In genomic region chr14:68931474-68932051, GRCh38 we compare ENCODE assay signal across 19 cellular contexts. TPM values are rescaled to one million over a fixed set of nuclear protein-coding genes. Genes with fewer than 3 reads are reported as not detected.
DNase-seq lines count a peak whose midpoint lies in the region; ATAC-seq, FAIRE-seq and TF ChIP-seq lines count a peak whose summit lies in the region.
"Had no signal": no experiment of that assay in that cellular context is flagged by ENCODE, and none has a peak within 500 bp of the region (broad histone marks: within the 10 kb centered on the region; RNA-seq: fewer than 3 reads in every experiment).

No MANE protein-coding gene starts in this region.

- in situ Hi-C loops in brain microvascular endothelial cell (cut with HindIII; ENCODE audit: low pct_ligation_motif_present, low sequenced_read_pairs): no loop called here
- in situ Hi-C loops in G401 (cut with HindIII; ENCODE audit: low sequenced_read_pairs): no loop called here

- H3K36me3 Mint-ChIP-seq in neural progenitor cell: peaks cover 6% of the 10 kb centered on the region

- peaks cover 1% of the 10 kb centered on the region for H3K9me3 Mint-ChIP-seq in neural progenitor cell

- H3F3A ChIP-seq in neural progenitor cell (ENCODE audit: low read depth): no peaks in the 10 kb centered on the region

- no peak for FAIRE-seq in GM19239 (lab: Jason Lieb, UNC)
- FAIRE-seq: H54 had no signal

- peaks cover 90% of the 10 kb centered on the region for H3K79me2 ChIP-seq in neural progenitor cell (ENCODE audit: low read depth)

- H3K27me3 Mint-ChIP-seq in neural progenitor cell (ENCODE audit: insufficient read depth, low read depth): peaks cover 3% of the 10 kb centered on the region

- H3K27ac ChIP-seq in left ventricle myocardium inferior (replicated peaks) (peak overlapping the region; percentile 27), brain microvascular endothelial cell (peak overlapping the region; percentile 2), neural progenitor cell (no peak overlapping the region)
- H3K27ac ChIP-seq: body of pancreas, tibial nerve had no signal

- ATAC-seq in HG03442 (IDR thresholded peaks at IDR 0.05; ENCODE audit: unreplicated experiment): no peak
- ATAC-seq: body of pancreas, left lobe of liver, PC-3 had no signal

- peaks cover 65% of the 10 kb centered on the region for H3K4me1 ChIP-seq in left ventricle myocardium inferior
- H3K4me1 ChIP-seq in neural progenitor cell: peaks cover 16% of the 10 kb centered on the region

- no peak for TF ChIP-seq CTCF in left ventricle myocardium inferior (IDR thresholded peaks at IDR 0.05; ENCODE audit: borderline replicate concordance)
- no peak for TF ChIP-seq CTCF in brain microvascular endothelial cell (IDR thresholded peaks at IDR 0.05; ENCODE audit: low read depth, low read length, missing control alignments)
- no peak for TF ChIP-seq CTCF in neural progenitor cell (IDR thresholded peaks at IDR 0.05)

- peaks cover 41% of the 10 kb centered on the region for H3K4me1 Mint-ChIP-seq in neural progenitor cell

- H3K4me3 ChIP-seq in left ventricle myocardium inferior: no peak overlapping the region
- H3K4me3 ChIP-seq in brain microvascular endothelial cell (ENCODE audit: low read depth, low read length): no peak overlapping the region
- H3K4me3 ChIP-seq in neural progenitor cell: no peak overlapping the region
- H3K4me3 ChIP-seq: body of pancreas, dorsolateral prefrontal cortex, MG63, prostate gland, tibial nerve had no signal

- H3K4me2 ChIP-seq in neural progenitor cell: no peak overlapping the region

- peaks cover 63% of the 10 kb centered on the region for H4K20me1 ChIP-seq in neural progenitor cell (ENCODE audit: low read depth)

- no peak overlapping the region for H3K9ac ChIP-seq in neural progenitor cell

- H3K27ac Mint-ChIP-seq in neural progenitor cell: no peak overlapping the region

- H2AFZ ChIP-seq in neural progenitor cell (replicated peaks): no peak overlapping the region

- H3K36me3 ChIP-seq in left ventricle myocardium inferior: no peaks in the 10 kb centered on the region
- H3K36me3 ChIP-seq in brain microvascular endothelial cell (replicated peaks): peaks cover 44% of the 10 kb centered on the region
- no peaks in the 10 kb centered on the region for H3K36me3 ChIP-seq in neural progenitor cell
- H3K36me3 ChIP-seq: prostate gland, tibial nerve had no signal

- H3K9me3 ChIP-seq in left ventricle myocardium inferior (replicated peaks) (no peaks in the 10 kb centered on the region), neural progenitor cell (ENCODE audit: low read depth) (no peaks in the 10 kb centered on the region)
- H3K9me3 ChIP-seq: body of pancreas, Caco-2, MG63, prostate gland, tibial nerve had no signal

- H3K27me3 ChIP-seq in left ventricle myocardium inferior (ENCODE audit: low read depth) (no peaks in the 10 kb centered on the region), brain microvascular endothelial cell (replicated peaks) (no peaks in the 10 kb centered on the region), neural progenitor cell (no peaks in the 10 kb centered on the region)
- H3K27me3 ChIP-seq: body of pancreas, dorsolateral prefrontal cortex, MG63, tibial nerve had no signal

- peak overlapping the region; percentile 5 for H3K4me3 Mint-ChIP-seq in neural progenitor cell

- DNase-seq in left ventricle myocardium inferior: no peak
- no peak for DNase-seq in cardiac septum (ENCODE audit: low spot score)
- no peak for DNase-seq in brain microvascular endothelial cell
- no peak for DNase-seq in neural progenitor cell (ENCODE audit: low spot score)
- no peak for DNase-seq in GM19239 (ENCODE audit: insufficient read length, low spot score)
- DNase-seq in G401 (ENCODE audit: low spot score): no peak
- DNase-seq: body of pancreas, Caco-2, dorsolateral prefrontal cortex, MG63, NCI-H146, NCI-H82, PC-3, T1000 had no signal

- intact Hi-C loops in left ventricle myocardium inferior (cut with micrococcal nuclease): no loop called here
- intact Hi-C loops in cardiac septum (cut with DNase I): no loop called here

RNA-seq across cellular contexts. Expression of gene ACTN1, which starts 47.5 kb away (rescaled TPM):
- 75.4 TPM for total RNA-seq in left ventricle myocardium inferior
- 346 TPM for total RNA-seq in cardiac septum
- total RNA-seq in neural progenitor cell (ENCODE audit: low replicate concordance): 70.7 and 97.7 TPM in 2 replicates
- total RNA-seq in G401 (2014; rRNA removed; shearing (Covaris generic)): 78.8 and 90.9 TPM in 2 replicates
